Comparison of ENCODE assay signal across 16 cellular contexts in the genomic region with DNA sequence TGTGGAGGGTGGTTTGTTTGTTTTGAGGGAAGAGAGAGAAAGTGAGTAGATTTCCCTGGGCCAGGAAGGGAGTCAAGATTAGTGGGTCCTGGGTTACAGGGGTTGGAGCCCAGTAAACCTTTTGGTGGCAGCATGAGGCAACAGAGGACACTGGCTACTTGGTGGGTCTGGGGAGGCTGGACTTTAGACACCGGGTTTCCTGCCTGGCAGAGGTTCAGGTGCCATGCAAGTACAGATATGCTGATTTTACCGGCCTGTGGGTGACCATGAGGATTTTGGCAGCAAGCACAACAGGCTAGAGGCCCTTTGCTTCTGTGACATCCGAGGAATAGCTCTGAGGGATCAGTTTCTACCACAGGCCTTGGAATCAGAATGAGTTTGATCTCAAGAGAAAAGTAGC. TPM values are rescaled to one million over a fixed set of nuclear protein-coding genes. Genes with fewer than 3 reads are reported as not detected.
DNase-seq lines count a peak whose midpoint lies in the region; ATAC-seq and TF ChIP-seq lines count a peak whose summit lies in the region.
"Had no signal": no experiment of that assay in that cellular context is flagged by ENCODE, and none has a peak within 500 bp of the region (broad histone marks: within the 10 kb centered on the region; RNA-seq: fewer than 3 reads in every experiment).

No MANE protein-coding gene starts in this region.

- H3K4me3 ChIP-seq in WERI-Rb-1 (ENCODE audit: low read depth, low read length), result no peak overlapping the region
- H3K4me3 ChIP-seq: A549, GM23248 had no signal

- no peaks in the 10 kb centered on the region for H3K79me2 ChIP-seq in H9 (ENCODE audit: insufficient read depth, low read length)

- no peaks in the 10 kb centered on the region for H3K23me2 ChIP-seq in H9 (ENCODE audit: insufficient read length, low read depth, low read length, poor library complexity, severe bottlenecking)

- H3K36me3 ChIP-seq in WERI-Rb-1, result no peaks in the 10 kb centered on the region
- H3K36me3 ChIP-seq: BE2C had no signal

- no peak for ATAC-seq in memory B cell (ENCODE audit: low read depth)
- ATAC-seq: A549 had no signal

- no peak overlapping the region for H2BK12ac ChIP-seq in H9 (ENCODE audit: insufficient read length, low read depth, low read length)

- H3K79me1 ChIP-seq in H9 (ENCODE audit: insufficient read depth, low read depth, low read length, poor library complexity, severe bottlenecking), result no peaks in the 10 kb centered on the region

- no peaks in the 10 kb centered on the region; the same call in 1 of the 2 replicates for H3K4me1 ChIP-seq in H9 (ENCODE audit: insufficient read depth, low read length)
- H3K4me1 ChIP-seq: A549, BE2C had no signal

- WGBS in H9 (ENCODE audit: extremely low coverage, insufficient read length, low lambda C conversion rate), result no CpG with 5 or more reads among the region's 3 CpGs

- no peak for TF ChIP-seq CTCF in H9 (conservative IDR thresholded peaks at IDR 0.05)
- TF ChIP-seq CTCF in type B pancreatic cell (conservative IDR thresholded peaks at IDR 0.05), result no peak
- no peak for TF ChIP-seq CTCF in WERI-Rb-1 (IDR thresholded peaks at IDR 0.05; ENCODE audit: low read depth, low read length)

- H3K27ac Mint-ChIP-seq in H9 (no peak overlapping the region), memory B cell (peak overlapping the region; percentile 48), type B pancreatic cell (peak overlapping the region; percentile 68)
- H3K27ac Mint-ChIP-seq in activated T-helper 1 cell treated with anti-CD3 and anti-CD28 coated beads, Interleukin-12 subunit alpha, Interleukin-12 subunit beta, Interleukin-2, Interleukin-4 antibody, amounts not matched to agents 30 ng/mL and 10 ng/mL and 1 ng/mL, durations not matched to agents 14 hours and 24 hours and 36 hours, result peak overlapping the region; percentile 53
- H3K27ac Mint-ChIP-seq: CD4-positive, alpha-beta memory T cell; HFFc6 had no signal

- H2AFZ ChIP-seq in H9 (ENCODE audit: low read length), result no peak overlapping the region
- H2AFZ ChIP-seq: GM23248 had no signal

- no peak overlapping the region for H2BK120ac ChIP-seq in H9 (ENCODE audit: low read depth, low read length, poor library complexity, severe bottlenecking)

- H3K4me2 ChIP-seq in H9 (ENCODE audit: insufficient read depth, insufficient read length, low read length), result no peak overlapping the region
- H3K4me2 ChIP-seq: A549 had no signal

- no peak overlapping the region for H4K8ac ChIP-seq in H9 (replicated peaks; ENCODE audit: insufficient read length, low read depth, low read length)

- H3K4me1 Mint-ChIP-seq in H9 (peaks cover 0 to 10% of the 10 kb centered on the region in 2 experiments; a peak in 3 of 4 replicates), memory B cell (peaks cover 44% of the 10 kb centered on the region), type B pancreatic cell (ENCODE audit: unreplicated experiment) (peaks cover 7% of the 10 kb centered on the region)
- peaks cover 47% of the 10 kb centered on the region for H3K4me1 Mint-ChIP-seq in activated T-helper 1 cell treated with anti-CD3 and anti-CD28 coated beads, Interleukin-12 subunit alpha, Interleukin-12 subunit beta, Interleukin-2, Interleukin-4 antibody, amounts not matched to agents 30 ng/mL and 10 ng/mL and 1 ng/mL, durations not matched to agents 14 hours and 24 hours and 36 hours (ENCODE audit: low read depth)

- intact Hi-C loops in activated T-helper 1 cell treated with anti-CD3 and anti-CD28 coated beads, Interleukin-12 subunit alpha, Interleukin-12 subunit beta, Interleukin-2, Interleukin-4 antibody, amounts not matched to agents 30 ng/mL and 10 ng/mL and 1 ng/mL, durations not matched to agents 14 hours and 24 hours and 36 hours (cut with micrococcal nuclease), result no loop called here

- H3T11ph ChIP-seq in H9 (ENCODE audit: low read length), result no peak overlapping the region

- no peak for DNase-seq in H9
- no peak for DNase-seq in activated T-helper 1 cell treated with anti-CD3 and anti-CD28 coated beads, Interleukin-12 subunit alpha, Interleukin-12 subunit beta, Interleukin-2, Interleukin-4 antibody, amounts not matched to agents 30 ng/mL and 10 ng/mL and 1 ng/mL, durations not matched to agents 14 hours and 24 hours and 36 hours (ENCODE audit: low spot score)
- no peak for DNase-seq in memory B cell (ENCODE audit: low spot score in 2 of 2)
- DNase-seq in type B pancreatic cell (ENCODE audit: extremely low spot score, unreplicated experiment), result no peak
- no peak for DNase-seq in activated CD8-positive, alpha-beta memory T cell treated with anti-CD3 and anti-CD28 coated beads, Interleukin-2, amount 50 U/mL, for 4 hours
- DNase-seq in NCI-H2107 (lab: John Stamatoyannopoulos, UW), result no peak
- no peak for DNase-seq in WERI-Rb-1
- DNase-seq: BE2C; CD4-positive, alpha-beta memory T cell; DMS79; EL; GM23248; HCEC 1CT; HFFc6 had no signal

- H3K23ac ChIP-seq in H9 (ENCODE audit: insufficient read length, low read depth, low read length), result no peak overlapping the region

- no peaks in the 10 kb centered on the region for H3K27me3 ChIP-seq in H9 (ENCODE audit: insufficient read depth, low read length)
- no peaks in the 10 kb centered on the region for H3K27me3 ChIP-seq in WERI-Rb-1 (ENCODE audit: insufficient read depth, low read depth, severe bottlenecking)
- H3K27me3 ChIP-seq: BE2C had no signal

- H3K36me3 Mint-ChIP-seq in H9 (ENCODE audit: insufficient read depth in 1 of 3, low read depth in 3 of 3) (no peaks in the 10 kb centered on the region), memory B cell (peaks cover under 1% of the 10 kb centered on the region), type B pancreatic cell (no peaks in the 10 kb centered on the region)
- peaks cover 3% of the 10 kb centered on the region for H3K36me3 Mint-ChIP-seq in activated T-helper 1 cell treated with anti-CD3 and anti-CD28 coated beads, Interleukin-12 subunit alpha, Interleukin-12 subunit beta, Interleukin-2, Interleukin-4 antibody, amounts not matched to agents 30 ng/mL and 10 ng/mL and 1 ng/mL, durations not matched to agents 14 hours and 24 hours and 36 hours (ENCODE audit: low read depth)
- H3K36me3 Mint-ChIP-seq: CD4-positive, alpha-beta memory T cell had no signal

- no peak overlapping the region for H2BK15ac ChIP-seq in H9 (ENCODE audit: low read depth, low read length)

- no peak overlapping the region for H2BK20ac ChIP-seq in H9 (ENCODE audit: low read depth, low read length, poor library complexity, severe bottlenecking)

- no peaks in the 10 kb centered on the region for H3K9me3 ChIP-seq in H9 (ENCODE audit: control insufficient read depth, low read depth, low read length)
- no peaks in the 10 kb centered on the region for H3K9me3 ChIP-seq in WERI-Rb-1 (ENCODE audit: severe bottlenecking)
- H3K9me3 ChIP-seq: A549, BE2C had no signal

- 0 out of 2 replicates have a peak overlapping the region, but pooled peaks have one; percentile 15 for H3K14ac ChIP-seq in H9 (ENCODE audit: insufficient read depth, low read length)

- H3K4me3 Mint-ChIP-seq in H9 (no peak overlapping the region), memory B cell (no peak overlapping the region), type B pancreatic cell (no peak overlapping the region)
- H3K4me3 Mint-ChIP-seq in activated T-helper 1 cell treated with anti-CD3 and anti-CD28 coated beads, Interleukin-12 subunit alpha, Interleukin-12 subunit beta, Interleukin-2, Interleukin-4 antibody, amounts not matched to agents 30 ng/mL and 10 ng/mL and 1 ng/mL, durations not matched to agents 14 hours and 24 hours and 36 hours, result no peak overlapping the region
- H3K4me3 Mint-ChIP-seq: CD4-positive, alpha-beta memory T cell; HFFc6 had no signal

- H2BK5ac ChIP-seq in H9 (ENCODE audit: insufficient read length, low read length), result no peak overlapping the region

- H3K9me3 Mint-ChIP-seq in H9, result no peaks in the 10 kb centered on the region
- no peaks in the 10 kb centered on the region for H3K9me3 Mint-ChIP-seq in activated T-helper 1 cell treated with anti-CD3 and anti-CD28 coated beads, Interleukin-12 subunit alpha, Interleukin-12 subunit beta, Interleukin-2, Interleukin-4 antibody, amounts not matched to agents 30 ng/mL and 10 ng/mL and 1 ng/mL, durations not matched to agents 14 hours and 24 hours and 36 hours
- no peaks in the 10 kb centered on the region for H3K9me3 Mint-ChIP-seq in memory B cell
- H3K9me3 Mint-ChIP-seq in type B pancreatic cell, result no peaks in the 10 kb centered on the region
- H3K9me3 Mint-ChIP-seq: HFFc6 had no signal

- no peak overlapping the region for H3K9ac ChIP-seq in H9 (ENCODE audit: extremely low read depth, insufficient read length, low read length)
- H3K9ac ChIP-seq: GM23248 had no signal

- H3K18ac ChIP-seq in H9 (ENCODE audit: insufficient read length, low read depth, low read length), result no peak overlapping the region

- H3K4ac ChIP-seq in H9 (ENCODE audit: low read depth, low read length), result no peak overlapping the region

- no peak overlapping the region for H2AK5ac ChIP-seq in H9 (ENCODE audit: insufficient read length, low read length)

- no peak overlapping the region for H3K27ac ChIP-seq in H9 (ENCODE audit: insufficient read length, low read depth, low read length)
- no peak overlapping the region for H3K27ac ChIP-seq in WERI-Rb-1
- H3K27ac ChIP-seq: A549, C4-2B, GM23248 had no signal

- H4K91ac ChIP-seq in H9 (ENCODE audit: insufficient read length, low read depth, low read length), result no peak overlapping the region

- H3K27me3 Mint-ChIP-seq in H9 (ENCODE audit: low read depth) (no peaks in the 10 kb centered on the region), memory B cell (peaks cover 2% of the 10 kb centered on the region), type B pancreatic cell (peaks cover 24% of the 10 kb centered on the region)
- H3K27me3 Mint-ChIP-seq in activated T-helper 1 cell treated with anti-CD3 and anti-CD28 coated beads, Interleukin-12 subunit alpha, Interleukin-12 subunit beta, Interleukin-2, Interleukin-4 antibody, amounts not matched to agents 30 ng/mL and 10 ng/mL and 1 ng/mL, durations not matched to agents 14 hours and 24 hours and 36 hours (ENCODE audit: insufficient read depth), result peaks cover 9% of the 10 kb centered on the region

- no peak overlapping the region for H4K5ac ChIP-seq in H9 (ENCODE audit: insufficient read length, low read depth, low read length)

- H3K56ac ChIP-seq in H9 (ENCODE audit: insufficient read length, low read depth, low read length), result no peak overlapping the region

- no peaks in the 10 kb centered on the region for H4K20me1 ChIP-seq in H9 (ENCODE audit: control insufficient read depth, insufficient read depth, insufficient read length)

RNA-seq across cellular contexts. Expression of gene MAST4, which starts 18.9 kb away (rescaled TPM):
- total RNA-seq in H9 (2021) (3.7 and 4.3 TPM in 2 replicates), type B pancreatic cell (ENCODE audit: low replicate concordance) (23.0 and 26.8 TPM in 2 replicates)
- total RNA-seq in activated T-helper 1 cell treated with anti-CD3 and anti-CD28 coated beads, Interleukin-12 subunit alpha, Interleukin-12 subunit beta, Interleukin-2, Interleukin-4 antibody, amounts not matched to agents 30 ng/mL and 10 ng/mL and 1 ng/mL, durations not matched to agents 14 hours and 24 hours and 36 hours, result 18.4 and 19.0 TPM in 2 replicates

Comparison
In these comparisons a context has a peak if more than half of its experiments do, and no peak if none do; other contexts are left out.
1. H3K27ac Mint-ChIP-seq: peak in activated T-helper 1 cell treated with anti-CD3 and anti-CD28 coated beads, Interleukin-12 subunit alpha, Interleukin-12 subunit beta, Interleukin-2, Interleukin-4 antibody, amounts not matched to agents 30 ng/mL and 10 ng/mL and 1 ng/mL, durations not matched to agents 14 hours and 24 hours and 36 hours (single experiment), memory B cell (single experiment) and type B pancreatic cell (single experiment); none in H9 (0 of 3).